Comparison of ENCODE assay signal across 8 cellular contexts in genomic region chr3:48034000-48034516, GRCh38. TPM values are rescaled to one million over a fixed set of nuclear protein-coding genes. Genes with fewer than 3 reads are reported as not detected.
DNase-seq lines count a peak whose midpoint lies in the region; ATAC-seq and TF ChIP-seq lines count a peak whose summit lies in the region.

No MANE protein-coding gene starts in this region.

- no peaks in the 10 kb centered on the region for H3K36me3 Mint-ChIP-seq in WTC11

- peak overlapping the region; percentile 67 to 79 (median 72) for H3K27ac ChIP-seq in gastrocnemius medialis

- H3K4me1 ChIP-seq in HAP-1 (peaks cover 39% of the 10 kb centered on the region), gastrocnemius medialis (peaks cover 63 to 67% of the 10 kb centered on the region in 2 donors)

- TF ChIP-seq POLR2A in gastrocnemius medialis (IDR thresholded peaks at IDR 0.05) = no peak

- H3K4me3 Mint-ChIP-seq in WTC11 = no peak overlapping the region

- peak; percentile 32; the same call in 1 of the 2 replicates for ATAC-seq in WTC11
- ATAC-seq in gastrocnemius medialis = peak; percentile 64 to 70
- ATAC-seq in HG02588 (IDR thresholded peaks at IDR 0.05; ENCODE audit: unreplicated experiment) = no peak

- H3K9me3 Mint-ChIP-seq in WTC11 = no peaks in the 10 kb centered on the region

- H3K27me3 ChIP-seq in HAP-1 (ENCODE audit: low read depth) (no peaks in the 10 kb centered on the region), gastrocnemius medialis (no peaks in the 10 kb centered on the region)

- H3K4me1 Mint-ChIP-seq in WTC11 = peaks cover 29% of the 10 kb centered on the region

- H3K9me3 ChIP-seq in HAP-1 = no peaks in the 10 kb centered on the region
- H3K9me3 ChIP-seq in gastrocnemius medialis = no peaks in the 10 kb centered on the region

- peak; percentile 44 to 80 for DNase-seq in HAP-1 (ENCODE audit: low spot score in 2 of 2)
- no peak for DNase-seq in WTC11 (ENCODE audit: low spot score)
- DNase-seq in glomerular visceral epithelial cell (ENCODE audit: extremely low spot score) = peak; percentile 86
- DNase-seq in gastrocnemius medialis = no peak
- no peak for DNase-seq in NCI-H1105 treated with DMSO at 0.1 percent for 48 hours (lab: John Stamatoyannopoulos, UW)
- no peak for DNase-seq in CD1c-positive myeloid dendritic cell (ENCODE audit: extremely low spot score)
- no peak for DNase-seq in NCI-H1694 (lab: John Stamatoyannopoulos, UW)

- POLR2A ChIA-PET in WTC11 (lab: Charles Lee) = no interaction called here

- peak overlapping the region; percentile 94 for H3K27ac Mint-ChIP-seq in WTC11

- CTCF ChIA-PET in WTC11 (lab: Charles Lee) = interaction anchor here (1.0 to 4.1 kb wide), 6 partner anchors 18 to 210 kb away, joined by 3 to 20 read pairs (median 4); partner anchors contain the start of gene MAP4

- H3K4me3 ChIP-seq in HAP-1 = no peak overlapping the region
- no peak overlapping the region for H3K4me3 ChIP-seq in gastrocnemius medialis

- intact Hi-C loops in gastrocnemius medialis (cut with DNase I; ENCODE audit: low total_unique reads) = no loop called here

- in situ Hi-C loops in HAP-1 (cut with MboI; ENCODE audit: low sequenced_read_pairs) = no loop called here
- in situ Hi-C loops in gastrocnemius medialis (cut with MboI; ENCODE audit: low sequenced_read_pairs in 4 of 4) = no loop called here

- TF ChIP-seq CTCF in WTC11 (IDR thresholded peaks at IDR 0.05) (no peak), gastrocnemius medialis (IDR thresholded peaks at IDR 0.05 in 4 of 5, conservative IDR thresholded peaks at IDR 0.05 in 1 of 5) (no peak)

- H3K36me3 ChIP-seq in HAP-1 (replicated peaks) = no peaks in the 10 kb centered on the region
- H3K36me3 ChIP-seq in gastrocnemius medialis = no peaks in the 10 kb centered on the region

- no peaks in the 10 kb centered on the region for H3K27me3 Mint-ChIP-seq in WTC11 (ENCODE audit: low read depth)

TF ChIP-seq in WTC11, 78 proteins besides CTCF, POLR2A, EP300 and RAD21:
- TF ChIP-seq FOXJ3 (CRISPR knock-in tag; IDR thresholded peaks at IDR 0.05; ENCODE audit: borderline replicate concordance) = no peak
- TF ChIP-seq CBFB (CRISPR knock-in tag; IDR thresholded peaks at IDR 0.05; ENCODE audit: low read depth) = no peak
- TF ChIP-seq ZNF425 (CRISPR knock-in tag; conservative IDR thresholded peaks at IDR 0.05) = no peak

RNA-seq across cellular contexts. Expression of gene MAP4, which starts 17.8 kb away (rescaled TPM):
- total RNA-seq in WTC11 (2021) (164 to 199 TPM (median 171 TPM) in 3 replicates), gastrocnemius medialis (100 to 1,000 TPM; 597 to 976 (median 687) TPM)

Comparison
In these comparisons a context has a peak if more than half of its experiments do, and no peak if none do; other contexts are left out.
1. DNase-seq: peak in HAP-1 (2 of 2) and glomerular visceral epithelial cell (single experiment); none in WTC11 (single experiment), gastrocnemius medialis (0 of 2), NCI-H1105 treated with DMSO at 0.1 percent for 48 hours (single experiment), CD1c-positive myeloid dendritic cell (single experiment) and NCI-H1694 (single experiment).